1 cellular context compared by ENCODE assay signal in the genomic region with DNA sequence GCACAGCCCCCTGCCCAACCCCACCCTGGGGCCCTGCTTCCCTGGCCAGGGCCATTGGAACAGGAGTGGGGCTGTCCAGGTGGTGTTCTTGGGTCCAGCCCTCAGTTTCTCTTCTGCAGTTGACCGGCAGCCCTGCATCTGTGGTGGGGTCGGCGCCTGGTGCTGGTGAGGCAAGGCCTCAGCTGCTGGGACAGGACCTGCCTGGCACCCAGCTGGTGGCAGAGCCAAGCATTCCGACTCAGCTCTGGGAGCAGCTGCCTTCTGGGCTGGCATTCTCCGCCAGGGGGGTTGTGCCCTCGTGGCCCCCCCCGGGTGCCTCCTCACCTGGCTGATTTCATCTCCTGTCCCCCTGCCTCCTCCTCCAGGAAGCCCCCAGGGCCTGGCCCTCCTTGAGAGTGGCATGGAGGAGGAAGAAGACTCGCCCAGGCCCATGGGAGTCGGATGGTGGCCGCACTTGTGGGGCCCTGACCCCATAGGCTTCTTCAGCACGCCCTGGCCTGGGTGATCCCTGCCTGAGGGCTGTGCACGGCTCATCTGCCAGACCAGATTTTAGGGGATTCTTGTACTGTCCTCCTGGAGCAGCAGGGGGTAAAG.
TF ChIP-seq lines count a peak whose summit lies in the region.

No MANE protein-coding gene starts in this region.

TF ChIP-seq in K562, 482 proteins besides CTCF, POLR2A, EP300 and RAD21:
- TF ChIP-seq, protein P1, sequence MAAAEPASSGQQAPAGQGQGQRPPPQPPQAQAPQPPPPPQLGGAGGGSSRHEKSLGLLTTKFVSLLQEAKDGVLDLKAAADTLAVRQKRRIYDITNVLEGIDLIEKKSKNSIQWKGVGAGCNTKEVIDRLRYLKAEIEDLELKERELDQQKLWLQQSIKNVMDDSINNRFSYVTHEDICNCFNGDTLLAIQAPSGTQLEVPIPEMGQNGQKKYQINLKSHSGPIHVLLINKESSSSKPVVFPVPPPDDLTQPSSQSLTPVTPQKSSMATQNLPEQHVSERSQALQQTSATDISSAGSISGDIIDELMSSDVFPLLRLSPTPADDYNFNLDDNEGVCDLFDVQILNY (CRISPR knock-in tag; IDR thresholded peaks at IDR 0.05) = no peak
- no peak for TF ChIP-seq HDGF (IDR thresholded peaks at IDR 0.05)
- peak; percentile 31; the same call in 1 of the 2 replicates for TF ChIP-seq POLR2G (IDR thresholded peaks at IDR 0.05; ENCODE audit: low read depth, low read length)
- TF ChIP-seq, protein P2, sequence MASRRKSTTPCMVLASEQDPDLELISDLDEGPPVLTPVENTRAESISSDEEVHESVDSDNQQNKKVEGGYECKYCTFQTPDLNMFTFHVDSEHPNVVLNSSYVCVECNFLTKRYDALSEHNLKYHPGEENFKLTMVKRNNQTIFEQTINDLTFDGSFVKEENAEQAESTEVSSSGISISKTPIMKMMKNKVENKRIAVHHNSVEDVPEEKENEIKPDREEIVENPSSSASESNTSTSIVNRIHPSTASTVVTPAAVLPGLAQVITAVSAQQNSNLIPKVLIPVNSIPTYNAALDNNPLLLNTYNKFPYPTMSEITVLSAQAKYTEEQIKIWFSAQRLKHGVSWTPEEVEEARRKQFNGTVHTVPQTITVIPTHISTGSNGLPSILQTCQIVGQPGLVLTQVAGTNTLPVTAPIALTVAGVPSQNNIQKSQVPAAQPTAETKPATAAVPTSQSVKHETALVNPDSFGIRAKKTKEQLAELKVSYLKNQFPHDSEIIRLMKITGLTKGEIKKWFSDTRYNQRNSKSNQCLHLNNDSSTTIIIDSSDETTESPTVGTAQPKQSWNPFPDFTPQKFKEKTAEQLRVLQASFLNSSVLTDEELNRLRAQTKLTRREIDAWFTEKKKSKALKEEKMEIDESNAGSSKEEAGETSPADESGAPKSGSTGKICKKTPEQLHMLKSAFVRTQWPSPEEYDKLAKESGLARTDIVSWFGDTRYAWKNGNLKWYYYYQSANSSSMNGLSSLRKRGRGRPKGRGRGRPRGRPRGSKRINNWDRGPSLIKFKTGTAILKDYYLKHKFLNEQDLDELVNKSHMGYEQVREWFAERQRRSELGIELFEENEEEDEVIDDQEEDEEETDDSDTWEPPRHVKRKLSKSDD (conservative IDR thresholded peaks at IDR 0.05; ENCODE audit: low read length) = no peak
- no peak for TF ChIP-seq ZFX (CRISPR knock-in tag; IDR thresholded peaks at IDR 0.05)
- TF ChIP-seq ZFP36 (IDR thresholded peaks at IDR 0.05; ENCODE audit: low read depth, low read length, partially characterized antibody) = peak; percentile 87
